Comparison of ENCODE assay signal across 15 cellular contexts in the genomic region with DNA sequence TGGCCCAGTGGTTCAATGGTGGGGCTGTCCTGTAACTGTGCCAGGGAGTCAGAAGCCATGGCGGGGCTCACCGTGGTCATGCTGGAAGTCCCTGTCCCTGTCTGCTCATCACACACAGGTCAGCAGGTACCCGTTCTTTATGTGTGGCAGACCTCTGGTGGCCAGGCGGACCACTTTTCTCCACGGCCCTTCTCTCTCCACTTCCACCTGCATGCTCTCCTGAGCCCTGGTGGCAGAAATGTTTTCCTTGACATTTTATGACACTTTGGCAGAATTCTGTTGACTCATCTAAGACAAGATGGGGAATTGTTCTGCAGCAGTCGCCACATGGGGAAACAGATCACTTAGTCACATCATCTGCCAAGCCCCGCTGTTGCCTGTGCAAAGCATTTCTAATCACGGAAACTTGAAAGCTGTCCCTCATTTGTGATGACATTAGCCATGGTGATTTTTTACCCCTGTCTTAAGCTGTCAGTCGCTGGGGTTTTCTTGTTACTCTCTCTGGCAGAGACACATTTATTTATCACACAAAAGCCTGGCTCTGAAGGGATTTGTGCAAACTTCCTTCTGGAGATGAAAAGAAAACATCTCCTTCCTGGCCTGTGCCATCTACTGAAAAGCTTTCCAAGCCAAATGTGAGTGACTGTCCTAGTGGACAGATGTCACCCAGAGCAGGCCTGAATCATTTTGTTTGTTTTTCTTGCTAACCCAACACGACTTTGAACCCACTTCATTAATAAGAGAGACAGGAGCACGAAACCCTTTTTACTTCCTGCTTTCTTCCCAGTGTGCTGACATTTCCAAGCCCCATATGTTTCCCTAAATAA. TPM values are rescaled to one million over a fixed set of nuclear protein-coding genes. Genes with fewer than 3 reads are reported as not detected.
DNase-seq lines count a peak whose midpoint lies in the region; ATAC-seq, FAIRE-seq and TF ChIP-seq lines count a peak whose summit lies in the region.
"Had no signal": no experiment of that assay in that cellular context is flagged by ENCODE, and none has a peak within 500 bp of the region (broad histone marks: within the 10 kb centered on the region; RNA-seq: fewer than 3 reads in every experiment).

No MANE protein-coding gene starts in this region.

- no peaks in the 10 kb centered on the region; the same call in 1 of the 2 replicates for H3K9me3 ChIP-seq in K562 (replicated peaks; ENCODE audit: control insufficient read depth, insufficient read depth, low read depth, low read length)
- no peaks in the 10 kb centered on the region for H3K9me3 ChIP-seq in muscle layer of duodenum (ENCODE audit: control insufficient read depth in 1 of 2, low read length in 2 of 2)
- H3K9me3 ChIP-seq: MG63 had no signal

- peaks cover 38% of the 10 kb centered on the region for H3K4me1 Mint-ChIP-seq in CD14-positive monocyte
- H3K4me1 Mint-ChIP-seq: nephron had no signal

- no peaks in the 10 kb centered on the region for H3K79me2 ChIP-seq in K562 (ENCODE audit: control insufficient read depth, insufficient read depth, low read length)

- peaks cover 4 to 21% of the 10 kb centered on the region in 2 donors for H3K36me3 Mint-ChIP-seq in CD14-positive monocyte

- no peaks in the 10 kb centered on the region for H3K9me1 ChIP-seq in K562 (ENCODE audit: control insufficient read depth, insufficient read depth, low read length)

- BruUV-seq in K562 (replicated peaks; lab: Mats Ljungman, UMichigan), result no TSS peak

- CTCF ChIA-PET in K562 (lab: Yijun Ruan, JAX; ENCODE audit: low intra/inter-chr PET ratio), result no interaction called here

- no peak for TF ChIP-seq POLR2A in K562 (conservative IDR thresholded peaks at IDR 0.05)

- H3K27ac ChIP-seq in K562 (ENCODE audit: extremely low read depth, low read depth, low read length), result no peak overlapping the region
- peak overlapping the region; percentile 16 for H3K27ac ChIP-seq in muscle layer of duodenum (ENCODE audit: low read length)
- H3K27ac ChIP-seq: heart left ventricle had no signal

- peaks cover 46 to 59% (median 54%) of the 10 kb centered on the region in 3 donors for H3K27me3 Mint-ChIP-seq in CD14-positive monocyte (ENCODE audit: low read depth in 3 of 3)

- peak; percentile 59 for DNase-seq in CD14-positive monocyte (ENCODE audit: low spot score)
- peak; percentile 30 for DNase-seq in LHCN-M2 (ENCODE audit: low read depth)
- peak in 1 of 4 experiments; percentile 14 for DNase-seq in K562 (ENCODE audit: extremely low read depth in 1 of 4, low spot score in 3 of 4)
- DNase-seq in NCI-H1436 treated with DMSO at 0.1 percent for 48 hours (lab: John Stamatoyannopoulos, UW), result no peak
- no peak for DNase-seq in hepatic stellate cell (ENCODE audit: low spot score)
- DNase-seq: activated naive CD4-positive, alpha-beta T cell treated with anti-CD3 and anti-CD28 coated beads, Interleukin-2, amount 10 ng/mL, durations not matched to agents 7 days and 5 days; heart left ventricle; MG63; stimulated activated CD4-positive, alpha-beta T cell treated with anti-CD3 and anti-CD28 coated beads, Interleukin-2, amount 100 ng/mL, for 24 hours had no signal

- 38% methylated on average over 9 of the region's 11 CpGs for WGBS in K562 (ENCODE audit: insufficient coverage, low coverage, missing lambda C conversion rate)

- no peak for TF ChIP-seq RAD21 in K562 (CRISPR knock-in tag; conservative IDR thresholded peaks at IDR 0.05 in 1 of 2, IDR thresholded peaks at IDR 0.05 in 1 of 2)

- in situ Hi-C loops in K562 (cut with MboI), result no loop called here

- H3K4me3 ChIP-seq in K562 (no peak overlapping the region), muscle layer of duodenum (ENCODE audit: low read depth in 1 of 2, low read length in 2 of 2) (no peak overlapping the region)
- H3K4me3 ChIP-seq: heart left ventricle, MG63 had no signal

- peak overlapping the region; percentile 64 to 92 (median 77) for H3K27ac Mint-ChIP-seq in CD14-positive monocyte
- H3K27ac Mint-ChIP-seq: activated naive CD4-positive, alpha-beta T cell treated with anti-CD3 and anti-CD28 coated beads, Interleukin-2, amount 10 ng/mL, durations not matched to agents 7 days and 5 days; nephron; WTC11 had no signal

- intact Hi-C loops in CD14-positive monocyte (cut with micrococcal nuclease) (no loop called here), K562 (cut with micrococcal nuclease) (no loop called here)

- POLR2A ChIA-PET in K562 (lab: Yijun Ruan, JAX), result no interaction called here

- no peak overlapping the region for H3K4me2 ChIP-seq in K562 (ENCODE audit: insufficient read depth, low read length)

- no peaks in the 10 kb centered on the region for H4K20me1 ChIP-seq in K562 (replicated peaks; ENCODE audit: control insufficient read depth, insufficient read depth, low read length)

- H3K27me3 ChIP-seq in K562 (ENCODE audit: control insufficient read depth in 2 of 2, insufficient read depth in 2 of 2, low read length in 2 of 2), result no peaks in the 10 kb centered on the region
- H3K27me3 ChIP-seq in muscle layer of duodenum (ENCODE audit: low read depth, low read length), result no peaks in the 10 kb centered on the region
- H3K27me3 ChIP-seq: heart left ventricle, MG63 had no signal

- TF ChIP-seq EP300 in K562 (IDR thresholded peaks at IDR 0.05; ENCODE audit: low read length), result no peak

- no peaks in the 10 kb centered on the region for H3K4me1 ChIP-seq in K562 (replicated peaks in 1 of 2; ENCODE audit: control insufficient read depth in 2 of 2, insufficient read depth in 2 of 2, low read length in 2 of 2)
- H3K4me1 ChIP-seq in muscle layer of duodenum (ENCODE audit: control insufficient read depth in 1 of 2, insufficient read depth in 2 of 2, low read length in 2 of 2), result no peaks in the 10 kb centered on the region

- peak overlapping the region; percentile 29; the same call in 1 of the 2 replicates for H2AFZ ChIP-seq in K562 (ENCODE audit: low read depth, low read length)

- FAIRE-seq in K562 (lab: Jason Lieb, UNC), result no peak
- FAIRE-seq: colon had no signal

- H3K36me3 ChIP-seq in K562 (ENCODE audit: control insufficient read depth, insufficient read depth, low read length) (no peaks in the 10 kb centered on the region), muscle layer of duodenum (ENCODE audit: control insufficient read depth in 1 of 2, insufficient read depth in 2 of 2, low read length in 2 of 2) (no peaks in the 10 kb centered on the region)
- H3K36me3 ChIP-seq: heart left ventricle, MG63 had no signal

- H3K9me3 Mint-ChIP-seq in CD14-positive monocyte, result peaks cover 4 to 23% (median 12%) of the 10 kb centered on the region in 7 donors

- ATAC-seq in K562 (peak; percentile 49), GM21619 (IDR thresholded peaks at IDR 0.05; ENCODE audit: unreplicated experiment) (no peak), GM18520 (IDR thresholded peaks at IDR 0.05; ENCODE audit: unreplicated experiment) (no peak)
- ATAC-seq: heart left ventricle, WTC11 had no signal

- TF ChIP-seq CTCF in CD14-positive monocyte (IDR thresholded peaks at IDR 0.05) (peak; percentile 14), K562 (IDR thresholded peaks at IDR 0.05 in 2 of 3, conservative IDR thresholded peaks at IDR 0.05 in 1 of 3; ENCODE audit: insufficient read depth in 2 of 3, low read depth in 1 of 3, low read length in 3 of 3) (peak; percentile 15 to 21 (median 19); a peak in 1 of 6 replicates)

- peak overlapping the region in 1 of 2 donors; percentile 76 for H3K4me3 Mint-ChIP-seq in CD14-positive monocyte
- H3K4me3 Mint-ChIP-seq: activated naive CD4-positive, alpha-beta T cell treated with anti-CD3 and anti-CD28 coated beads, Interleukin-2, amount 10 ng/mL, durations not matched to agents 7 days and 5 days; nephron; WTC11 had no signal

- no peak overlapping the region for H3K9ac ChIP-seq in K562 (ENCODE audit: insufficient read depth in 1 of 2, low read depth in 2 of 2, low read length in 2 of 2)

TF ChIP-seq in K562, 482 proteins besides CTCF, POLR2A, EP300 and RAD21 (continues in another document):
- peak; percentile 9 for TF ChIP-seq MEIS2 (IDR thresholded peaks at IDR 0.05; ENCODE audit: partially characterized antibody)
- TF ChIP-seq NFE2 (IDR thresholded peaks at IDR 0.05; ENCODE audit: low read depth), result peak; percentile 34; the same call in 1 of the 2 replicates
- TF ChIP-seq MAFG (tag; conservative IDR thresholded peaks at IDR 0.05), result peak; percentile 29; the same call in 1 of the 2 replicates

RNA-seq across cellular contexts. Expression of a gene that starts 38.8 kb away (rescaled TPM):
- polyA plus RNA-seq in CD14-positive monocyte, result 1 to 10 TPM; 8.6 to 8.8 TPM
- 37.8 and 38.2 TPM in 2 replicates for total RNA-seq in LHCN-M2 (2014; rRNA removed)
- 10.4 TPM for polyA plus RNA-seq in LHCN-M2 (2012)
- total RNA-seq in K562 (2011; cell fraction: chromatin; rRNA removed; ENCODE audit: low replicate concordance), result 20.8 and 31.2 TPM in 2 replicates
- 19.7 and 25.0 TPM in 2 replicates for total RNA-seq in K562 (2011; cell fraction: nucleolus; rRNA removed)
- total RNA-seq in K562 (2011; cell fraction: nucleoplasm; rRNA removed), result 29.2 and 44.9 TPM in 2 replicates
- total RNA-seq in K562 (2014; rRNA removed), result 12.8 and 13.3 TPM in 2 replicates
- total RNA-seq in K562 (2014; rRNA removed; fragmentation: Illumina TruSeq; extraction: Trizol), result 13.8 and 15.4 TPM in 2 replicates
- total RNA-seq in K562 (2015; rRNA removed; fragmentation: Illumina TruSeq; extraction: Trizol), result 17.6 and 21.8 TPM in 2 replicates
- 25.7 and 26.8 TPM in 2 replicates for total RNA-seq in K562 (2021)
- polyA plus RNA-seq in K562 (2011; rRNA removed), result 20.4 and 25.6 TPM in 2 replicates
- polyA plus RNA-seq in K562 (2011; cell fraction: cytosol; rRNA removed), result 15.5 and 16.3 TPM in 2 replicates
- polyA plus RNA-seq in K562 (2011; cell fraction: nucleus; rRNA removed), result 77.9 and 90.8 TPM in 2 replicates
- 18.2 and 24.6 TPM in 2 replicates for polyA plus RNA-seq in K562 (2012)
- polyA plus RNA-seq in K562 (2014; fragmentation: Illumina TruSeq; extraction: Trizol), result 11.3 and 14.8 TPM in 2 replicates
- polyA plus RNA-seq in K562 (2014; fragmentation: Nextera tagmentation; extraction: Ambion mirVana), result 10 to 100 TPM in 1 of 2 experiments, 1 to 10 TPM in 1; 7.2 to 12.6 TPM
- polyA plus RNA-seq in K562 (2014; rRNA removed), result 16.7 TPM in 2 replicates
- polyA minus RNA-seq in K562 (2011; rRNA and poly(A)+ RNA removed), result 15.1 and 23.5 TPM in 2 replicates
- polyA minus RNA-seq in K562 (2011; cell fraction: cytosol; rRNA and poly(A)+ RNA removed), result 5.2 and 6.7 TPM in 2 replicates
- polyA minus RNA-seq in K562 (2011; cell fraction: nucleus; rRNA and poly(A)+ RNA removed), result 22.5 and 32.1 TPM in 2 replicates

Comparison
In these comparisons a context has a peak if more than half of its experiments do, and no peak if none do; other contexts are left out.
1. DNase-seq: peak in CD14-positive monocyte (single experiment) and LHCN-M2 (single experiment); none in NCI-H1436 treated with DMSO at 0.1 percent for 48 hours (single experiment) and hepatic stellate cell (single experiment).